Comparison of ENCODE assay signal across 8 cellular contexts in genomic region chr11:129374081-129374992, GRCh38. TPM values are rescaled to one million over a fixed set of nuclear protein-coding genes. Genes with fewer than 3 reads are reported as not detected.
DNase-seq lines count a peak whose midpoint lies in the region; ATAC-seq and TF ChIP-seq lines count a peak whose summit lies in the region.

No MANE protein-coding gene starts in this region.

- H3K9me2 ChIP-seq in MM.1S (replicated peaks; ENCODE audit: insufficient read depth, low read length) (no peaks in the 10 kb centered on the region), OCI-LY7 (ENCODE audit: insufficient read depth, low read length) (no peaks in the 10 kb centered on the region)

- H3K36me3 ChIP-seq in MM.1S (replicated peaks; ENCODE audit: insufficient read depth, low read length) (no peaks in the 10 kb centered on the region), OCI-LY7 (ENCODE audit: insufficient read depth, low read length) (no peaks in the 10 kb centered on the region)

- H3K27me3 Mint-ChIP-seq in osteocyte (ENCODE audit: unreplicated experiment): peaks cover 88% of the 10 kb centered on the region
- H3K27me3 Mint-ChIP-seq in natural killer cell (ENCODE audit: low read depth in 2 of 2): peaks cover 59 to 84% of the 10 kb centered on the region in 2 donors

- H3F3A ChIP-seq in MM.1S (ENCODE audit: insufficient read depth, low read length): peaks cover 43% of the 10 kb centered on the region

- no TSS peak for BruUV-seq in OCI-LY7 (replicated peaks; lab: Mats Ljungman, UMichigan)

- H3K4me1 Mint-ChIP-seq in osteocyte (ENCODE audit: unreplicated experiment) (peaks cover 32% of the 10 kb centered on the region), natural killer cell (peaks cover 0 to 5% of the 10 kb centered on the region in 2 donors)

- H3K9ac ChIP-seq in MM.1S (ENCODE audit: low read length): peak overlapping the region; percentile 99

- DNase-seq in D341Med (ENCODE audit: low spot score) (peak; percentile 50), MM.1S (peak; percentile 73), epithelial cell of esophagus (ENCODE audit: low read depth) (peak; percentile 47), osteocyte (ENCODE audit: extremely low spot score, unreplicated experiment) (no peak), OCI-LY7 (ENCODE audit: low spot score) (no peak), natural killer cell (no peak)

- POLR2A ChIA-PET in OCI-LY7 (lab: Charles Lee): interaction anchor here (0.7 kb wide), 1 partner anchor 24 kb away, joined by 3 read pairs; no protein-coding TSS in a partner anchor

- H3K4me1 ChIP-seq in MM.1S (ENCODE audit: low read length) (peaks cover 9% of the 10 kb centered on the region), OCI-LY7 (ENCODE audit: insufficient read depth, low read length, poor library complexity, severe bottlenecking) (no peaks in the 10 kb centered on the region)

- TF ChIP-seq CTCF in MM.1S (IDR thresholded peaks at IDR 0.05; ENCODE audit: low read length) (peak; percentile 27), epithelial cell of esophagus (IDR thresholded peaks at IDR 0.05; ENCODE audit: insufficient read depth, low read depth, low read length, missing control alignments) (peak; percentile 11), osteocyte (IDR thresholded peaks at IDR 0.05) (no peak), OCI-LY7 (conservative IDR thresholded peaks at IDR 0.05; ENCODE audit: low read length) (no peak), natural killer cell (IDR thresholded peaks at IDR 0.05) (no peak)

- H2AFZ ChIP-seq in MM.1S (ENCODE audit: low read length): peak overlapping the region; percentile 88
- no peak overlapping the region for H2AFZ ChIP-seq in OCI-LY7 (ENCODE audit: low read length)

- no peaks in the 10 kb centered on the region for H4K20me1 ChIP-seq in MM.1S (ENCODE audit: insufficient read depth, low read length)
- H4K20me1 ChIP-seq in OCI-LY7 (ENCODE audit: insufficient read depth, low read length): no peaks in the 10 kb centered on the region

- H3K9me3 Mint-ChIP-seq in osteocyte (ENCODE audit: unreplicated experiment) (no peaks in the 10 kb centered on the region), natural killer cell (no peaks in the 10 kb centered on the region)

- peak overlapping the region; percentile 84 for H3K4me2 ChIP-seq in MM.1S (ENCODE audit: low read depth, low read length)
- no peak overlapping the region for H3K4me2 ChIP-seq in OCI-LY7 (ENCODE audit: low read length)

- H3K27ac ChIP-seq in MM.1S (ENCODE audit: low read length) (peak overlapping the region; percentile 98; the same call in 1 of the 2 replicates), OCI-LY7 (ENCODE audit: low read depth, low read length, poor library complexity, severe bottlenecking) (no peak overlapping the region)

- intact Hi-C loops in OCI-LY7 (cut with micrococcal nuclease; ENCODE audit: unreplicated experiment): no loop called here
- intact Hi-C loops in natural killer cell (cut with micrococcal nuclease): no loop called here

- ATAC-seq in HG03139 (IDR thresholded peaks at IDR 0.05; ENCODE audit: unreplicated experiment) (no peak), natural killer cell (no peak), HG03439 (IDR thresholded peaks at IDR 0.05; ENCODE audit: unreplicated experiment) (no peak)

- H3K4me3 ChIP-seq in MM.1S (ENCODE audit: low read length) (peak overlapping the region; percentile 84), epithelial cell of esophagus (ENCODE audit: low read length) (peak overlapping the region; percentile 98), OCI-LY7 (ENCODE audit: low read depth, low read length, poor library complexity, severe bottlenecking) (no peak overlapping the region)

- no peaks in the 10 kb centered on the region for H3K27me3 ChIP-seq in MM.1S (replicated peaks; ENCODE audit: insufficient read depth, low read length)

- CTCF ChIA-PET in OCI-LY7 (lab: Charles Lee; ENCODE audit: unreplicated experiment): no interaction called here

- H3K9me3 ChIP-seq in MM.1S (replicated peaks; ENCODE audit: insufficient read depth, low read length) (no peaks in the 10 kb centered on the region), OCI-LY7 (ENCODE audit: low read length) (no peaks in the 10 kb centered on the region)

- H3K4me3 Mint-ChIP-seq in osteocyte (ENCODE audit: unreplicated experiment) (peak overlapping the region; percentile 73), natural killer cell (no peak overlapping the region)

- H3K79me2 ChIP-seq in MM.1S (ENCODE audit: low read length): peaks cover 42% of the 10 kb centered on the region
- no peaks in the 10 kb centered on the region for H3K79me2 ChIP-seq in OCI-LY7 (ENCODE audit: insufficient read depth, low read depth, low read length)

- no peak overlapping the region for H3K27ac Mint-ChIP-seq in osteocyte (ENCODE audit: unreplicated experiment)
- H3K27ac Mint-ChIP-seq in natural killer cell: no peak overlapping the region

- H3K36me3 Mint-ChIP-seq in osteocyte (ENCODE audit: unreplicated experiment) (no peaks in the 10 kb centered on the region), natural killer cell (no peaks in the 10 kb centered on the region)

RNA-seq across cellular contexts. Expression of gene BARX2, which starts 1.3 kb away (rescaled TPM):
- total RNA-seq in osteocyte: not detected in 2 replicates
- total RNA-seq in OCI-LY7 (2014; rRNA removed; shearing (Covaris generic)): 0.06 TPM in 1 of 2 replicates, not detected in the other
- 0.23 TPM in 1 of 2 replicates, not detected in the other for total RNA-seq in OCI-LY7 (2022)
- not detected for total RNA-seq in natural killer cell

Comparison
In these comparisons a context has a peak if more than half of its experiments do, and no peak if none do; other contexts are left out.
1. DNase-seq: peak in D341Med (single experiment), MM.1S (single experiment) and epithelial cell of esophagus (single experiment); none in osteocyte (single experiment), OCI-LY7 (single experiment) and natural killer cell (single experiment).
2. CTCF ChIP-seq: peak in MM.1S (single experiment) and epithelial cell of esophagus (single experiment); none in osteocyte (single experiment), OCI-LY7 (single experiment) and natural killer cell (single experiment).